14 cellular contexts compared by ENCODE assay signal in the genomic region with DNA sequence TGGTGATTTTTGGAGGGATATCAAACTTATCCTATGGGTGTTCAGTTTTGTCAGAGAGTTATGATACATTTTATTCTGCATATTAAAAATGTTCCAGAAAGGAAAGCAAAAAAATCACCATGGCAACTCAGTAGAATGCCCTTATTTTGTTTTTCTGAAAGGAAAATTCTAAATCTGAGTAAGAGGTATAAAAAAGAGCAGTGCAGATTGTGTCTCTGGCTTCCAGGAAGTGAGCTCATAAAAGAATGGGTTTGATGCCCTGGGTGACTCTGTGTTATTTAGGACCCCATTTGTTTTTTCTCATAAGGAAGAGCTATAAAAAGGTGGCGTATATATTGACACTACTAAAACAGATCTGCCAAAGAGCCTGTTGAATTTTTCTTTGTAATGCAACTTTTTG.
"Had no signal": no experiment of that assay in that cellular context is flagged by ENCODE, and none has a peak within 500 bp of the region (broad histone marks: within the 10 kb centered on the region; RNA-seq: fewer than 3 reads in every experiment).

No MANE protein-coding gene starts in this region.

- ATAC-seq: effector memory CD8-positive, alpha-beta T cell; natural killer cell treated with Interleukin-12 subunit alpha and Interleukin-12 subunit beta and Interleukin-15 and Interleukin-18, amount 100 ng/mL, for 72 hours had no signal

- FAIRE-seq: small intestine had no signal

- H3K4me3 ChIP-seq: coronary artery, heart left ventricle, neural progenitor cell, ovary, tibial artery, upper lobe of left lung, uterus had no signal

- DNase-seq: effector memory CD8-positive, alpha-beta T cell; foreskin melanocyte; mammary epithelial cell; stimulated activated CD4-positive, alpha-beta T cell treated with anti-CD3 and anti-CD28 coated beads, Interleukin-2, amount 100 ng/mL, for 48 hours; stimulated activated naive CD4-positive, alpha-beta T cell treated with Interleukin-2 at 50 U/mL for 16 hours had no signal

- H3K27me3 ChIP-seq: heart left ventricle, neural progenitor cell, ovary, tibial artery, upper lobe of left lung, uterus had no signal

- H3K36me3 Mint-ChIP-seq: natural killer cell treated with Interleukin-12 subunit alpha and Interleukin-12 subunit beta and Interleukin-15 and Interleukin-18, amount 100 ng/mL, for 72 hours; neural progenitor cell had no signal

- H3K27ac ChIP-seq: coronary artery, neural progenitor cell, ovary, tibial artery, upper lobe of left lung, uterus had no signal

- H3K27ac Mint-ChIP-seq: effector memory CD8-positive, alpha-beta T cell; natural killer cell treated with Interleukin-12 subunit alpha and Interleukin-12 subunit beta and Interleukin-15 and Interleukin-18, amount 100 ng/mL, for 72 hours; neural progenitor cell had no signal

- H3K27me3 Mint-ChIP-seq: effector memory CD8-positive, alpha-beta T cell had no signal

- H3K4me3 Mint-ChIP-seq: effector memory CD8-positive, alpha-beta T cell; natural killer cell treated with Interleukin-12 subunit alpha and Interleukin-12 subunit beta and Interleukin-15 and Interleukin-18, amount 100 ng/mL, for 72 hours; neural progenitor cell had no signal
